1 cellular context compared by ENCODE assay signal in genomic region chr2:39183673-39184072, GRCh38.
A peak's percentile ranks its signal among the peaks of the same experiment; 100 is the strongest.
TF ChIP-seq lines count a peak whose summit lies in the region.

No MANE protein-coding gene starts in this region.

TF ChIP-seq in HepG2, 621 proteins besides CTCF, POLR2A, EP300 and RAD21 (continued from another document):
- TF ChIP-seq NFAT5 (CRISPR knock-in tag; IDR thresholded peaks at IDR 0.05) (no peak), USF2 (IDR thresholded peaks at IDR 0.05; ENCODE audit: low read depth, low read length) (no peak), USF2 (CRISPR knock-in tag; IDR thresholded peaks at IDR 0.05; ENCODE audit: borderline replicate concordance) (no peak), ZNF672 (CRISPR knock-in tag; IDR thresholded peaks at IDR 0.05) (no peak), FOXC1 (CRISPR knock-in tag; IDR thresholded peaks at IDR 0.05; ENCODE audit: borderline replicate concordance) (no peak), ZBTB4 (CRISPR knock-in tag; IDR thresholded peaks at IDR 0.05; ENCODE audit: borderline replicate concordance) (no peak), MLXIP (CRISPR knock-in tag; IDR thresholded peaks at IDR 0.05; ENCODE audit: borderline replicate concordance) (no peak), ZNF629 (CRISPR knock-in tag; conservative IDR thresholded peaks at IDR 0.05) (no peak), EHMT2 (IDR thresholded peaks at IDR 0.05; ENCODE audit: borderline replicate concordance, low read depth, low read length) (peak; percentile 40; the same call in 1 of the 2 replicates), HOXA7 (CRISPR knock-in tag; IDR thresholded peaks at IDR 0.05) (no peak), ZSCAN21 (CRISPR knock-in tag; IDR thresholded peaks at IDR 0.05; ENCODE audit: borderline replicate concordance) (peak; percentile 59; the same call in 1 of the 2 replicates), IKZF4 (CRISPR knock-in tag; IDR thresholded peaks at IDR 0.05; ENCODE audit: borderline replicate concordance, low read depth, not compliant biosample characterization) (no peak)
- TF ChIP-seq, protein P1, sequence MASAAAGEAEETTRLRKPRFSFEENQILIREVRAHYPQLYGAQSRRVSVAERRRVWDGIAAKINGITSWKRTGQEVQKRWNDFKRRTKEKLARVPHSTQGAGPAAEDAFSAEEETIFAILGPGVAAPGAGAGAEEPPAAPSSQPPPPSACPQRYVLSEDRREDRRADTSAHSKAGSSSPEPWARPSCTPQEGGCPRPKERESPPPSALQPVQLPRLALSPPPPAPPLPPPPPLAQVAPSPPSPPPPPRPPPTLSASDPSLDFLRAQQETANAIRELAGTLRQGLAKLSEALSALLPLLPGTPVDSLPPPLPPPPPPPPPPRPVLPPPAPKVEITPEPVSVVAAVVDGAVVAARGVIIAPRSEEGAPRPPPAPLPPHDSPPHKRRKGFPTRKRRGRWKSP (CRISPR knock-in tag; IDR thresholded peaks at IDR 0.05), result no peak
